In the genomic region with DNA sequence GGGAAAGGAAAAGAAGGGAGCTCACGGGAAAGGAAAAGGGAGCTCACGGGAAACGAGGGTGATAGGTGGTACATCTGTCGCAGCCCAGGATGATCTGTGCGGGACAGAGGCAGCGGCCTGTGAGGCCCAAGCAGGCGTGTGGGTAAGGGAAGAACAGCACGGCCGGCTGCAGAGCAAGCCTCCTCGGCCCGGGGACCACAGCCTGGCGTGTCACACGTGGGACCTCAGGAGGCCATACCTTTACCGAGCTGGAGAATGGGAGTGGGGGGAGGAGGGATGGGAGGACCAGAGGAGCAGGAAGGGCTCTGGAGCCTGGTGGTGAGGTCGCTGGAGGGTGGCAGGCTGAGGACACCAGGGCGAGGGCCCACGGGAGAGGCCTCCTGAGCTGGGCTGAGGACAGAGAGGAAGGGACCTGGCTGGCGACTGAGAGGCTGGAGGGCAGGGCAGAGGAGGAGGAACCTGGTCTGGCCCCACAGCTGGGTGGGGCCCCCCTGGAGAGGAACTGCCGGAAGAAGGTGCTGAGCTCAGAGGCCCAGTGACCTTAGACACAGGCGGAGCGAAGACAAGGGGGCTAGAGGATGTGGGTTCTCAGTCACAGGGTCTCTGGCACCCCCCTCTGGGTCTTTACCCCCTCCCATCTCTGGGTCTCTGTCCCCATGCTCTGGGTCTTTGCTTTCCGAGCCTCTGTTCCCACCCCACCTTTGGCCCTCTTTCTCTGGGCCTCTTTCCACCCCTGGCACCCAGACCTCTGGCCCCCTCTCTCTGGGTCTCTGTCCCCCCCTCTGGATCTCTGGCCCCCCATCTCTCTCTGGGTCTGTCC, we compare ENCODE assay signal across 1 cellular context.
TF ChIP-seq lines count a peak whose summit lies in the region.

No MANE protein-coding gene starts in this region.

TF ChIP-seq in K562, 482 proteins besides CTCF, POLR2A, EP300 and RAD21 (continued from another document and continues in another):
- TF ChIP-seq, protein P1, sequence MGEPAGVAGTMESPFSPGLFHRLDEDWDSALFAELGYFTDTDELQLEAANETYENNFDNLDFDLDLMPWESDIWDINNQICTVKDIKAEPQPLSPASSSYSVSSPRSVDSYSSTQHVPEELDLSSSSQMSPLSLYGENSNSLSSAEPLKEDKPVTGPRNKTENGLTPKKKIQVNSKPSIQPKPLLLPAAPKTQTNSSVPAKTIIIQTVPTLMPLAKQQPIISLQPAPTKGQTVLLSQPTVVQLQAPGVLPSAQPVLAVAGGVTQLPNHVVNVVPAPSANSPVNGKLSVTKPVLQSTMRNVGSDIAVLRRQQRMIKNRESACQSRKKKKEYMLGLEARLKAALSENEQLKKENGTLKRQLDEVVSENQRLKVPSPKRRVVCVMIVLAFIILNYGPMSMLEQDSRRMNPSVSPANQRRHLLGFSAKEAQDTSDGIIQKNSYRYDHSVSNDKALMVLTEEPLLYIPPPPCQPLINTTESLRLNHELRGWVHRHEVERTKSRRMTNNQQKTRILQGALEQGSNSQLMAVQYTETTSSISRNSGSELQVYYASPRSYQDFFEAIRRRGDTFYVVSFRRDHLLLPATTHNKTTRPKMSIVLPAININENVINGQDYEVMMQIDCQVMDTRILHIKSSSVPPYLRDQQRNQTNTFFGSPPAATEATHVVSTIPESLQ (CRISPR knock-in tag; IDR thresholded peaks at IDR 0.05) = 0 out of 2 replicates have a peak, but pooled peaks have one; percentile 64
- TF ChIP-seq OTX1 (CRISPR knock-in tag; IDR thresholded peaks at IDR 0.05) (peak; percentile 82; the same call in 1 of the 2 replicates), RFX1 (IDR thresholded peaks at IDR 0.05) (no peak), NCOR1 (IDR thresholded peaks at IDR 0.05) (peak; percentile 50), FOXK2 (conservative IDR thresholded peaks at IDR 0.05 in 1 of 2, IDR thresholded peaks at IDR 0.05 in 1 of 2; ENCODE audit: low read depth in 2 of 2) (peak in 1 of 2 experiments; percentile 49; a peak in 1 of 4 replicates), ZNF780A (CRISPR knock-in tag; IDR thresholded peaks at IDR 0.05) (no peak), NCOA6 (IDR thresholded peaks at IDR 0.05) (no peak), ZEB2 (IDR thresholded peaks at IDR 0.05) (peak; percentile 59), ZNF408 (CRISPR knock-in tag; IDR thresholded peaks at IDR 0.05; ENCODE audit: low read depth) (no peak), ETV1 (tag; conservative IDR thresholded peaks at IDR 0.05; ENCODE audit: low read depth) (peak; percentile 82), POLR2H (tag; IDR thresholded peaks at IDR 0.05; ENCODE audit: low read depth) (peak; percentile 31; the same call in 1 of the 2 replicates), TAF9B (IDR thresholded peaks at IDR 0.05; ENCODE audit: partially characterized antibody) (peak; percentile 85), ZNF197 (CRISPR knock-in tag; IDR thresholded peaks at IDR 0.05; ENCODE audit: low read depth) (0 out of 2 replicates have a peak, but pooled peaks have one; percentile 63), ELF4 (CRISPR knock-in tag; IDR thresholded peaks at IDR 0.05) (peak; percentile 53; the same call in 1 of the 2 replicates), JUND (IDR thresholded peaks at IDR 0.05; ENCODE audit: borderline replicate concordance, low read depth, low read length) (peak; percentile 64; the same call in 1 of the 2 replicates), JUND (tag; IDR thresholded peaks at IDR 0.05; ENCODE audit: borderline replicate concordance, low read depth, low read length) (peak; percentile 68; the same call in 1 of the 3 replicates)
- TF ChIP-seq, protein P2, sequence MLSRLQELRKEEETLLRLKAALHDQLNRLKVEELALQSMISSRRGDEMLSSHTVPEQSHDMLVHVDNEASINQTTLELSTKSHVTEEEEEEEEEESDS (CRISPR knock-in tag; IDR thresholded peaks at IDR 0.05) = no peak
- TF ChIP-seq, protein P3, sequence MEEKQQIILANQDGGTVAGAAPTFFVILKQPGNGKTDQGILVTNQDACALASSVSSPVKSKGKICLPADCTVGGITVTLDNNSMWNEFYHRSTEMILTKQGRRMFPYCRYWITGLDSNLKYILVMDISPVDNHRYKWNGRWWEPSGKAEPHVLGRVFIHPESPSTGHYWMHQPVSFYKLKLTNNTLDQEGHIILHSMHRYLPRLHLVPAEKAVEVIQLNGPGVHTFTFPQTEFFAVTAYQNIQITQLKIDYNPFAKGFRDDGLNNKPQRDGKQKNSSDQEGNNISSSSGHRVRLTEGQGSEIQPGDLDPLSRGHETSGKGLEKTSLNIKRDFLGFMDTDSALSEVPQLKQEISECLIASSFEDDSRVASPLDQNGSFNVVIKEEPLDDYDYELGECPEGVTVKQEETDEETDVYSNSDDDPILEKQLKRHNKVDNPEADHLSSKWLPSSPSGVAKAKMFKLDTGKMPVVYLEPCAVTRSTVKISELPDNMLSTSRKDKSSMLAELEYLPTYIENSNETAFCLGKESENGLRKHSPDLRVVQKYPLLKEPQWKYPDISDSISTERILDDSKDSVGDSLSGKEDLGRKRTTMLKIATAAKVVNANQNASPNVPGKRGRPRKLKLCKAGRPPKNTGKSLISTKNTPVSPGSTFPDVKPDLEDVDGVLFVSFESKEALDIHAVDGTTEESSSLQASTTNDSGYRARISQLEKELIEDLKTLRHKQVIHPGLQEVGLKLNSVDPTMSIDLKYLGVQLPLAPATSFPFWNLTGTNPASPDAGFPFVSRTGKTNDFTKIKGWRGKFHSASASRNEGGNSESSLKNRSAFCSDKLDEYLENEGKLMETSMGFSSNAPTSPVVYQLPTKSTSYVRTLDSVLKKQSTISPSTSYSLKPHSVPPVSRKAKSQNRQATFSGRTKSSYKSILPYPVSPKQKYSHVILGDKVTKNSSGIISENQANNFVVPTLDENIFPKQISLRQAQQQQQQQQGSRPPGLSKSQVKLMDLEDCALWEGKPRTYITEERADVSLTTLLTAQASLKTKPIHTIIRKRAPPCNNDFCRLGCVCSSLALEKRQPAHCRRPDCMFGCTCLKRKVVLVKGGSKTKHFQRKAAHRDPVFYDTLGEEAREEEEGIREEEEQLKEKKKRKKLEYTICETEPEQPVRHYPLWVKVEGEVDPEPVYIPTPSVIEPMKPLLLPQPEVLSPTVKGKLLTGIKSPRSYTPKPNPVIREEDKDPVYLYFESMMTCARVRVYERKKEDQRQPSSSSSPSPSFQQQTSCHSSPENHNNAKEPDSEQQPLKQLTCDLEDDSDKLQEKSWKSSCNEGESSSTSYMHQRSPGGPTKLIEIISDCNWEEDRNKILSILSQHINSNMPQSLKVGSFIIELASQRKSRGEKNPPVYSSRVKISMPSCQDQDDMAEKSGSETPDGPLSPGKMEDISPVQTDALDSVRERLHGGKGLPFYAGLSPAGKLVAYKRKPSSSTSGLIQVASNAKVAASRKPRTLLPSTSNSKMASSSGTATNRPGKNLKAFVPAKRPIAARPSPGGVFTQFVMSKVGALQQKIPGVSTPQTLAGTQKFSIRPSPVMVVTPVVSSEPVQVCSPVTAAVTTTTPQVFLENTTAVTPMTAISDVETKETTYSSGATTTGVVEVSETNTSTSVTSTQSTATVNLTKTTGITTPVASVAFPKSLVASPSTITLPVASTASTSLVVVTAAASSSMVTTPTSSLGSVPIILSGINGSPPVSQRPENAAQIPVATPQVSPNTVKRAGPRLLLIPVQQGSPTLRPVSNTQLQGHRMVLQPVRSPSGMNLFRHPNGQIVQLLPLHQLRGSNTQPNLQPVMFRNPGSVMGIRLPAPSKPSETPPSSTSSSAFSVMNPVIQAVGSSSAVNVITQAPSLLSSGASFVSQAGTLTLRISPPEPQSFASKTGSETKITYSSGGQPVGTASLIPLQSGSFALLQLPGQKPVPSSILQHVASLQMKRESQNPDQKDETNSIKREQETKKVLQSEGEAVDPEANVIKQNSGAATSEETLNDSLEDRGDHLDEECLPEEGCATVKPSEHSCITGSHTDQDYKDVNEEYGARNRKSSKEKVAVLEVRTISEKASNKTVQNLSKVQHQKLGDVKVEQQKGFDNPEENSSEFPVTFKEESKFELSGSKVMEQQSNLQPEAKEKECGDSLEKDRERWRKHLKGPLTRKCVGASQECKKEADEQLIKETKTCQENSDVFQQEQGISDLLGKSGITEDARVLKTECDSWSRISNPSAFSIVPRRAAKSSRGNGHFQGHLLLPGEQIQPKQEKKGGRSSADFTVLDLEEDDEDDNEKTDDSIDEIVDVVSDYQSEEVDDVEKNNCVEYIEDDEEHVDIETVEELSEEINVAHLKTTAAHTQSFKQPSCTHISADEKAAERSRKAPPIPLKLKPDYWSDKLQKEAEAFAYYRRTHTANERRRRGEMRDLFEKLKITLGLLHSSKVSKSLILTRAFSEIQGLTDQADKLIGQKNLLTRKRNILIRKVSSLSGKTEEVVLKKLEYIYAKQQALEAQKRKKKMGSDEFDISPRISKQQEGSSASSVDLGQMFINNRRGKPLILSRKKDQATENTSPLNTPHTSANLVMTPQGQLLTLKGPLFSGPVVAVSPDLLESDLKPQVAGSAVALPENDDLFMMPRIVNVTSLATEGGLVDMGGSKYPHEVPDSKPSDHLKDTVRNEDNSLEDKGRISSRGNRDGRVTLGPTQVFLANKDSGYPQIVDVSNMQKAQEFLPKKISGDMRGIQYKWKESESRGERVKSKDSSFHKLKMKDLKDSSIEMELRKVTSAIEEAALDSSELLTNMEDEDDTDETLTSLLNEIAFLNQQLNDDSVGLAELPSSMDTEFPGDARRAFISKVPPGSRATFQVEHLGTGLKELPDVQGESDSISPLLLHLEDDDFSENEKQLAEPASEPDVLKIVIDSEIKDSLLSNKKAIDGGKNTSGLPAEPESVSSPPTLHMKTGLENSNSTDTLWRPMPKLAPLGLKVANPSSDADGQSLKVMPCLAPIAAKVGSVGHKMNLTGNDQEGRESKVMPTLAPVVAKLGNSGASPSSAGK (IDR thresholded peaks at IDR 0.05) = peak; percentile 71; the same call in 1 of the 2 replicates
- TF ChIP-seq, protein P4, sequence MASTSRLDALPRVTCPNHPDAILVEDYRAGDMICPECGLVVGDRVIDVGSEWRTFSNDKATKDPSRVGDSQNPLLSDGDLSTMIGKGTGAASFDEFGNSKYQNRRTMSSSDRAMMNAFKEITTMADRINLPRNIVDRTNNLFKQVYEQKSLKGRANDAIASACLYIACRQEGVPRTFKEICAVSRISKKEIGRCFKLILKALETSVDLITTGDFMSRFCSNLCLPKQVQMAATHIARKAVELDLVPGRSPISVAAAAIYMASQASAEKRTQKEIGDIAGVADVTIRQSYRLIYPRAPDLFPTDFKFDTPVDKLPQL (IDR thresholded peaks at IDR 0.05; ENCODE audit: extremely low read depth, insufficient read length) = peak; percentile 47
- TF ChIP-seq, protein P5, sequence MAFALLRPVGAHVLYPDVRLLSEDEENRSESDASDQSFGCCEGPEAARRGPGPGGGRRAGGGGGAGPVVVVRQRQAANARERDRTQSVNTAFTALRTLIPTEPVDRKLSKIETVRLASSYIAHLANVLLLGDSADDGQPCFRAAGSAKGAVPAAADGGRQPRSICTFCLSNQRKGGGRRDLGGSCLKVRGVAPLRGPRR (CRISPR knock-in tag; IDR thresholded peaks at IDR 0.05) = 0 out of 2 replicates have a peak, but pooled peaks have one; percentile 8
- TF ChIP-seq, protein P6, sequence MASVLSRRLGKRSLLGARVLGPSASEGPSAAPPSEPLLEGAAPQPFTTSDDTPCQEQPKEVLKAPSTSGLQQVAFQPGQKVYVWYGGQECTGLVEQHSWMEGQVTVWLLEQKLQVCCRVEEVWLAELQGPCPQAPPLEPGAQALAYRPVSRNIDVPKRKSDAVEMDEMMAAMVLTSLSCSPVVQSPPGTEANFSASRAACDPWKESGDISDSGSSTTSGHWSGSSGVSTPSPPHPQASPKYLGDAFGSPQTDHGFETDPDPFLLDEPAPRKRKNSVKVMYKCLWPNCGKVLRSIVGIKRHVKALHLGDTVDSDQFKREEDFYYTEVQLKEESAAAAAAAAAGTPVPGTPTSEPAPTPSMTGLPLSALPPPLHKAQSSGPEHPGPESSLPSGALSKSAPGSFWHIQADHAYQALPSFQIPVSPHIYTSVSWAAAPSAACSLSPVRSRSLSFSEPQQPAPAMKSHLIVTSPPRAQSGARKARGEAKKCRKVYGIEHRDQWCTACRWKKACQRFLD (CRISPR knock-in tag; IDR thresholded peaks at IDR 0.05) = peak; percentile 49; the same call in 1 of the 2 replicates
- TF ChIP-seq, protein P7, sequence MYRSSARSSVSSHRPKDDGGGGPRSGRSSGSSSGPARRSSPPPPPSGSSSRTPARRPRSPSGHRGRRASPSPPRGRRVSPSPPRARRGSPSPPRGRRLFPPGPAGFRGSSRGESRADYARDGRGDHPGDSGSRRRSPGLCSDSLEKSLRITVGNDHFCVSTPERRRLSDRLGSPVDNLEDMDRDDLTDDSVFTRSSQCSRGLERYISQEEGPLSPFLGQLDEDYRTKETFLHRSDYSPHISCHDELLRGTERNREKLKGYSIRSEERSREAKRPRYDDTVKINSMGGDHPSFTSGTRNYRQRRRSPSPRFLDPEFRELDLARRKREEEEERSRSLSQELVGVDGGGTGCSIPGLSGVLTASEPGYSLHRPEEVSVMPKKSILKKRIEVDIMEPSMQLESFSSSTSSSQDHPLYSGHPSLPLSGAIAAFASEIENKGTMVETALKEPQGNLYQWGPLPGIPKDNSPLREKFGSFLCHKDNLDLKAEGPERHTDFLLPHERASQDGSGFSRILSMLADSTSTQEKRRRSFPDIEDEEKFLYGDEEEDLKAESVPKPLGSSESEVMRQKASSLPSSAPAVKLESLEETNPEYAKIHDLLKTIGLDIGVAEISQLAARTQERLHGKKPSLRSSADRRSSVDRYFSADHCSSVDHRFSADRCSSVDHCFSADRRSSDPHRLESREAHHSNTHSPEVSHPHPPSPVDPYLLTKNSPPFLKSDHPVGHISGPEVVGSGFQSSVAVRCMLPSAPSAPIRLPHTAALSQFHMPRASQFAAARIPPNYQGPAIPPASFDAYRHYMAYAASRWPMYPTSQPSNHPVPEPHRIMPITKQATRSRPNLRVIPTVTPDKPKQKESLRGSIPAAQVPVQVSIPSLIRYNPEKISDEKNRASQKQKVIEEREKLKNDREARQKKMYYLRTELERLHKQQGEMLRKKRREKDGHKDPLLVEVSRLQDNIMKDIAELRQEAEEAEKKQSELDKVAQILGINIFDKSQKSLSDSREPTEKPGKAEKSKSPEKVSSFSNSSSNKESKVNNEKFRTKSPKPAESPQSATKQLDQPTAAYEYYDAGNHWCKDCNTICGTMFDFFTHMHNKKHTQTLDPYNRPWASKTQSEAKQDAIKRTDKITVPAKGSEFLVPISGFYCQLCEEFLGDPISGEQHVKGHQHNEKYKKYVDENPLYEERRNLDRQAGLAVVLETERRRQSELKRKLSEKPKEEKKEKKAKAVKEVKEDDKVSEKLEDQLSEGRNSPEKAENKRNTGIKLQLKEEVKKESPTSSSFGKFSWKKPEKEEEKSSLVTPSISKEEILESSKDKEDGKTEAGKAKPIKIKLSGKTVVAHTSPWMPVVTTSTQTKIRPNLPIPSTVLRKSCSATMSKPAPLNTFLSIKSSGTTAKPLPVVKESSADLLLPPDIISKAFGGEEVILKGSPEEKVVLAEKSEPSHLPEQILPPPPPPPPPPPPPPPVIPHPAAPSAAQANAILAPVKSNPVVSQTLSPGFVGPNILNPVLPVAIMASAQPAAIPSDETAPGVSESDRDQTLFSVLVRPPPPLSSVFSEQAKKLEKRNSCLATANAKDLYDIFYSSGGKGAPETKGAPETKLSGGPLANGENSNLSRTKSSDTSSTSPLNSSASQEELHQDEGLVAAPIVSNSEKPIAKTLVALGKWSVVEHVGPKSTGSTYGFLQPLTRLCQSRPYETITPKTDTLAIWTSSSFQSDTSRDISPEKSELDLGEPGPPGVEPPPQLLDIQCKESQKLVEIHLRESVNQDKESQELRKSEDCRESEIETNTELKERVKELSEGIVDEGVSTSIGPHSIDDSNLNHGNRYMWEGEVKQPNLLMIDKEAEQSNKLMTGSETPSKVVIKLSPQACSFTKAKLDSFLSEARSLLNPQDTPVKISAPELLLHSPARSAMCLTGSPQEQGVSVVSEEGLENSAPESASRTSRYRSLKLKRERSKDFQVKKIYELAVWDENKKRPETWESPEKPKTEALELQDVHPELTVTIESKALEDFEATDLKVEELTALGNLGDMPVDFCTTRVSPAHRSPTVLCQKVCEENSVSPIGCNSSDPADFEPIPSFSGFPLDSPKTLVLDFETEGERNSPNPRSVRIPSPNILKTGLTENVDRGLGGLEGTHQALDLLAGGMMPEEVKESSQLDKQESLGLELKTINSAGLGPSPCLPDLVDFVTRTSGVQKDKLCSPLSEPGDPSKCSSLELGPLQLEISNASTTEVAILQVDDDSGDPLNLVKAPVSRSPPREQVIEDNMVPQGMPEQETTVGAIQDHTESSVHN (IDR thresholded peaks at IDR 0.05; ENCODE audit: borderline replicate concordance in 1 of 2, low read depth in 1 of 2) = peak in 1 of 2 experiments; percentile 15; a peak in 1 of 4 replicates
